Comparison of ENCODE assay signal across 17 cellular contexts in genomic region chr14:93905623-93906022, GRCh38. TPM values are rescaled to one million over a fixed set of nuclear protein-coding genes. Genes with fewer than 3 reads are reported as not detected.
"Had no signal": no experiment of that assay in that cellular context is flagged by ENCODE, and none has a peak within 500 bp of the region (broad histone marks: within the 10 kb centered on the region; RNA-seq: fewer than 3 reads in every experiment).

No MANE protein-coding gene starts in this region.

- H3K27ac Mint-ChIP-seq: activated B cell treated with CpG ODN at 0.5 μM for 24 hours; activated CD8-positive, alpha-beta T cell treated with anti-CD3 and anti-CD28 coated beads for 36 hours; mesothelial cell of epicardium had no signal

- H3K27me3 ChIP-seq: cardiac muscle cell, pancreas had no signal

- H3K27ac ChIP-seq: cardiac muscle cell, esophagus muscularis mucosa, pancreas had no signal

- H3K9me3 Mint-ChIP-seq: activated B cell treated with CpG ODN at 0.5 μM for 24 hours; activated CD8-positive, alpha-beta T cell treated with anti-CD3 and anti-CD28 coated beads for 36 hours; activated naive CD4-positive, alpha-beta T cell treated with anti-CD3 and anti-CD28 coated beads, Interleukin-2, amount 50 U/mL, for 72 hours; activated T-cell treated with anti-CD3 and anti-CD28 coated beads, Interleukin-2, amount 50 U/mL, for 4 hours; mesothelial cell of epicardium; stimulated activated effector memory CD8-positive, alpha-beta T cell treated with anti-CD3 and anti-CD28 coated beads, Interleukin-12 subunit alpha, Interleukin-12 subunit beta, amount 100 ng/mL, for 72 hours had no signal

- H3K4me1 Mint-ChIP-seq: activated B cell treated with CpG ODN at 0.5 μM for 24 hours; stimulated activated effector memory CD8-positive, alpha-beta T cell treated with anti-CD3 and anti-CD28 coated beads, Interleukin-12 subunit alpha, Interleukin-12 subunit beta, amount 100 ng/mL, for 72 hours had no signal

- H3K36me3 Mint-ChIP-seq: activated naive CD4-positive, alpha-beta T cell treated with anti-CD3 and anti-CD28 coated beads, Interleukin-2, amount 50 U/mL, for 72 hours; mesothelial cell of epicardium; stimulated activated effector memory CD8-positive, alpha-beta T cell treated with anti-CD3 and anti-CD28 coated beads, Interleukin-12 subunit alpha, Interleukin-12 subunit beta, amount 100 ng/mL, for 72 hours had no signal

- H3K27me3 Mint-ChIP-seq: activated B cell treated with CpG ODN at 0.5 μM for 24 hours; activated CD8-positive, alpha-beta T cell treated with anti-CD3 and anti-CD28 coated beads for 36 hours had no signal

- H3K4me3 Mint-ChIP-seq: activated B cell treated with CpG ODN at 0.5 μM for 24 hours; activated CD8-positive, alpha-beta T cell treated with anti-CD3 and anti-CD28 coated beads for 36 hours; activated T-cell treated with anti-CD3 and anti-CD28 coated beads, Interleukin-2, amount 50 U/mL, for 4 hours; mesothelial cell of epicardium; stimulated activated effector memory CD8-positive, alpha-beta T cell treated with anti-CD3 and anti-CD28 coated beads, Interleukin-12 subunit alpha, Interleukin-12 subunit beta, amount 100 ng/mL, for 72 hours had no signal

- ATAC-seq: activated CD8-positive, alpha-beta T cell treated with anti-CD3 and anti-CD28 coated beads for 36 hours; stimulated activated effector memory CD8-positive, alpha-beta T cell treated with anti-CD3 and anti-CD28 coated beads, Interleukin-12 subunit alpha, Interleukin-12 subunit beta, amount 100 ng/mL, for 72 hours had no signal

- H3K4me3 ChIP-seq: cardiac muscle cell, esophagus muscularis mucosa, pancreas had no signal

- H3K36me3 ChIP-seq: cardiac muscle cell, esophagus muscularis mucosa, pancreas had no signal

- H3K9me3 ChIP-seq: esophagus muscularis mucosa, pancreas had no signal

- DNase-seq: activated B cell treated with CpG ODN at 0.5 μM for 24 hours; activated CD4-positive, alpha-beta T cell treated with anti-CD3 and anti-CD28 coated beads for 48 hours; activated CD8-positive, alpha-beta T cell treated with anti-CD3 and anti-CD28 coated beads for 36 hours; activated gamma-delta T cell; activated T-cell treated with anti-CD3 and anti-CD28 coated beads, Interleukin-2, amount 50 U/mL, for 4 hours; hippocampal formation had no signal

RNA-seq across cellular contexts. Expression of gene FAM181A, which starts 21.5 kb away (rescaled TPM):
- total RNA-seq: activated B cell treated with CpG ODN at 0.5 μM for 24 hours; activated CD8-positive, alpha-beta T cell treated with anti-CD3 and anti-CD28 coated beads for 36 hours; activated naive CD4-positive, alpha-beta T cell treated with anti-CD3 and anti-CD28 coated beads, Interleukin-2, amount 50 U/mL, for 72 hours; activated T-cell treated with anti-CD3 and anti-CD28 coated beads, Interleukin-2, amount 50 U/mL, for 4 hours; cardiac muscle cell; esophagus muscularis mucosa; glomerular endothelial cell; liver; mesothelial cell of epicardium; myocyte; pancreas; T-helper 2 cell treated with Interferon-gamma antibody and Interleukin-4, amounts not matched to agents 100 ng/mL and 5 ng/mL, for 36 hours; urinary bladder had no signal
- polyA plus RNA-seq: cardiac muscle cell, liver, pancreas, urinary bladder had no signal
